8 cellular contexts compared by ENCODE assay signal in genomic region chr2:219997341-219997851, GRCh38.
DNase-seq lines count a peak whose midpoint lies in the region; ATAC-seq and TF ChIP-seq lines count a peak whose summit lies in the region.

No MANE protein-coding gene starts in this region.

- H3K27ac Mint-ChIP-seq in activated naive CD4-positive, alpha-beta T cell treated with anti-CD3 and anti-CD28 coated beads, Interleukin-2, amount 10 ng/mL, durations not matched to agents 7 days and 5 days, result no peak overlapping the region
- H3K27ac Mint-ChIP-seq in CD14-positive monocyte, result no peak overlapping the region
- H3K27ac Mint-ChIP-seq in naive thymus-derived CD4-positive, alpha-beta T cell, result no peak overlapping the region

- intact Hi-C loops in prostate gland (cut with DNase I), result no loop called here
- intact Hi-C loops in CD14-positive monocyte (cut with micrococcal nuclease), result no loop called here
- intact Hi-C loops in naive thymus-derived CD4-positive, alpha-beta T cell (cut with micrococcal nuclease), result no loop called here

- H3K27ac ChIP-seq in epithelial cell of prostate (peak overlapping the region; percentile 17), prostate gland (no peak overlapping the region)
- no peak overlapping the region for H3K27ac ChIP-seq in naive thymus-derived CD4-positive, alpha-beta T cell (ENCODE audit: low read depth, low read length)

- H3K9me3 ChIP-seq in prostate gland, result no peaks in the 10 kb centered on the region
- H3K9me3 ChIP-seq in naive thymus-derived CD4-positive, alpha-beta T cell (ENCODE audit: control insufficient read depth in 2 of 3, low read length in 3 of 3), result no peaks in the 10 kb centered on the region

- H3K27me3 Mint-ChIP-seq in activated naive CD4-positive, alpha-beta T cell treated with anti-CD3 and anti-CD28 coated beads, Interleukin-2, amount 10 ng/mL, durations not matched to agents 7 days and 5 days, result no peaks in the 10 kb centered on the region
- H3K27me3 Mint-ChIP-seq in CD14-positive monocyte (ENCODE audit: low read depth in 3 of 3), result no peaks in the 10 kb centered on the region
- peaks cover 2 to 16% (median 12%) of the 10 kb centered on the region in 5 donors for H3K27me3 Mint-ChIP-seq in naive thymus-derived CD4-positive, alpha-beta T cell

- 63% methylated on average over 13 of the region's 13 CpGs for WGBS in prostate gland

- no peaks in the 10 kb centered on the region for H3K4me1 ChIP-seq in prostate gland (replicated peaks)
- no peaks in the 10 kb centered on the region for H3K4me1 ChIP-seq in naive thymus-derived CD4-positive, alpha-beta T cell (ENCODE audit: control insufficient read depth in 2 of 2, insufficient read depth in 2 of 2, low read length in 2 of 2)

- CTCF ChIA-PET in activated naive CD4-positive, alpha-beta T cell treated with anti-CD3 and anti-CD28 coated beads, Interleukin-2, amount 10 ng/mL, durations not matched to agents 7 days and 5 days (lab: Charles Lee), result no interaction called here
- CTCF ChIA-PET in naive thymus-derived CD4-positive, alpha-beta T cell (lab: Charles Lee), result no interaction called here

- no peaks in the 10 kb centered on the region for H3K27me3 ChIP-seq in prostate gland (replicated peaks; ENCODE audit: insufficient read depth)
- no peaks in the 10 kb centered on the region for H3K27me3 ChIP-seq in naive thymus-derived CD4-positive, alpha-beta T cell (ENCODE audit: control insufficient read depth in 2 of 2, insufficient read depth in 2 of 2, low read length in 2 of 2)

- no peak for TF ChIP-seq POLR2A in prostate gland (IDR thresholded peaks at IDR 0.05)

- no peaks in the 10 kb centered on the region for H3K36me3 ChIP-seq in prostate gland
- H3K36me3 ChIP-seq in naive thymus-derived CD4-positive, alpha-beta T cell (ENCODE audit: control insufficient read depth in 2 of 3, insufficient read depth in 3 of 3, low read length in 3 of 3), result no peaks in the 10 kb centered on the region

- peak in 1 of 4 experiments; percentile 26 for TF ChIP-seq CTCF in prostate gland (IDR thresholded peaks at IDR 0.05)
- no peak for TF ChIP-seq CTCF in CD14-positive monocyte (IDR thresholded peaks at IDR 0.05)

- peak; percentile 27 for DNase-seq in activated naive CD4-positive, alpha-beta T cell treated with anti-CD3 and anti-CD28 coated beads, Interleukin-2, amount 10 ng/mL, durations not matched to agents 7 days and 5 days
- no peak for DNase-seq in activated naive CD4-positive, alpha-beta T cell treated with anti-CD3 and anti-CD28 coated beads, Interleukin-2, amount 50 U/mL, for 16 hours
- DNase-seq in NCI-H69 (lab: John Stamatoyannopoulos, UW) (peak; percentile 50), epithelial cell of prostate (ENCODE audit: low read depth, low spot score) (no peak), prostate gland (ENCODE audit: low spot score) (peak; percentile 7), CD14-positive monocyte (ENCODE audit: low spot score) (no peak)
- DNase-seq in naive thymus-derived CD4-positive, alpha-beta T cell, result no peak

- H3K4me3 Mint-ChIP-seq in activated naive CD4-positive, alpha-beta T cell treated with anti-CD3 and anti-CD28 coated beads, Interleukin-2, amount 10 ng/mL, durations not matched to agents 7 days and 5 days, result no peak overlapping the region
- H3K4me3 Mint-ChIP-seq in CD14-positive monocyte, result no peak overlapping the region
- H3K4me3 Mint-ChIP-seq in naive thymus-derived CD4-positive, alpha-beta T cell, result no peak overlapping the region

- POLR2A ChIA-PET in naive thymus-derived CD4-positive, alpha-beta T cell (lab: Charles Lee), result no interaction called here

- H3K4me1 Mint-ChIP-seq in activated naive CD4-positive, alpha-beta T cell treated with anti-CD3 and anti-CD28 coated beads, Interleukin-2, amount 10 ng/mL, durations not matched to agents 7 days and 5 days, result no peaks in the 10 kb centered on the region
- H3K4me1 Mint-ChIP-seq in CD14-positive monocyte, result no peaks in the 10 kb centered on the region
- H3K4me1 Mint-ChIP-seq in naive thymus-derived CD4-positive, alpha-beta T cell, result peaks cover 0 to 1% (median 0%) of the 10 kb centered on the region in 7 donors

- no peaks in the 10 kb centered on the region for H3K9me3 Mint-ChIP-seq in activated naive CD4-positive, alpha-beta T cell treated with anti-CD3 and anti-CD28 coated beads, Interleukin-2, amount 10 ng/mL, durations not matched to agents 7 days and 5 days
- H3K9me3 Mint-ChIP-seq in CD14-positive monocyte, result peaks cover 0 to 3% (median 0%) of the 10 kb centered on the region in 7 donors
- peaks cover 0 to 5% (median 0%) of the 10 kb centered on the region in 11 donors for H3K9me3 Mint-ChIP-seq in naive thymus-derived CD4-positive, alpha-beta T cell

- no peak for ATAC-seq in HG03354 (IDR thresholded peaks at IDR 0.05; ENCODE audit: poor library complexity, severe bottlenecking, unreplicated experiment)
- ATAC-seq in naive thymus-derived CD4-positive, alpha-beta T cell, result no peak

- H3K4me3 ChIP-seq in prostate gland, result no peak overlapping the region
- H3K4me3 ChIP-seq in naive thymus-derived CD4-positive, alpha-beta T cell (ENCODE audit: low read length), result no peak overlapping the region

- no peaks in the 10 kb centered on the region for H3K36me3 Mint-ChIP-seq in activated naive CD4-positive, alpha-beta T cell treated with anti-CD3 and anti-CD28 coated beads, Interleukin-2, amount 10 ng/mL, durations not matched to agents 7 days and 5 days
- no peaks in the 10 kb centered on the region for H3K36me3 Mint-ChIP-seq in CD14-positive monocyte
- H3K36me3 Mint-ChIP-seq in naive thymus-derived CD4-positive, alpha-beta T cell, result no peaks in the 10 kb centered on the region

Comparison
In these comparisons a context has a peak if more than half of its experiments do, and no peak if none do; other contexts are left out.
1. DNase-seq: peak in activated naive CD4-positive, alpha-beta T cell treated with anti-CD3 and anti-CD28 coated beads, Interleukin-2, amount 10 ng/mL, durations not matched to agents 7 days and 5 days (single experiment), NCI-H69 (single experiment) and prostate gland (single experiment); none in activated naive CD4-positive, alpha-beta T cell treated with anti-CD3 and anti-CD28 coated beads, Interleukin-2, amount 50 U/mL, for 16 hours (single experiment), epithelial cell of prostate (single experiment), CD14-positive monocyte (single experiment) and naive thymus-derived CD4-positive, alpha-beta T cell (0 of 9).